1 cellular context compared by ENCODE assay signal in genomic region chr9:89993678-89994630, GRCh38.
TF ChIP-seq lines count a peak whose summit lies in the region.

No MANE protein-coding gene starts in this region.

TF ChIP-seq in GM23338, 12 proteins besides CTCF, POLR2A, EP300 and RAD21 (continued from another document):
- no peak for TF ChIP-seq ZNF462 (CRISPR knock-in tag; IDR thresholded peaks at IDR 0.05)
